13 cellular contexts compared by ENCODE assay signal in the genomic region with DNA sequence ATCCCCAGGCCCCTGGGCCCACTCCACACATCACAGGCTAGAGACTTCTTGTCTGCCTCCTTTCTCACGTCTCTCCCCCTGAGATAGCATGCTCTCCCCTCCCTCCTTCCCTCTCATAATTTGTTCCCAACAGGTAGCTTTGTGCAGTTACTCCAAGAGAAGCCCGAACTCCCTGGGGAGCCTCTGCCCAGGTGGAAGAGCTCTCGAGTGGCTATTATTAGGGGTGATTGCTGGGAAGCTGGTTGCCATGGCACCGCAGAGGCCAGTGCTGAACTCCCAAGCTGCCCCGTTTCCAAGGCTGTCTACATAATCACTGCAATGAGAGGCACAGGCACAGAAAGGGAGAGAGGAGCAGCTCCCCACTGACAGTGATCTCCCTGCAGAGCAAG.
DNase-seq lines count a peak whose midpoint lies in the region.
"Had no signal": no experiment of that assay in that cellular context is flagged by ENCODE, and none has a peak within 500 bp of the region (broad histone marks: within the 10 kb centered on the region; RNA-seq: fewer than 3 reads in every experiment).

No MANE protein-coding gene starts in this region.

- DNase-seq in DMS53 (lab: John Stamatoyannopoulos, UW) (peak; percentile 5), DMS53 treated with DMSO at 0.1 percent for 48 hours (lab: John Stamatoyannopoulos, UW; ENCODE audit: unreplicated experiment) (no peak), NCI-H2227 treated with DMSO at 0.1 percent for 48 hours (lab: John Stamatoyannopoulos, UW) (peak; percentile 91), foreskin melanocyte (no peak), AG08396 (ENCODE audit: low spot score) (no peak), UCSD-AML1 (lab: John Stamatoyannopoulos, UW; ENCODE audit: unreplicated experiment) (no peak)
- DNase-seq: 8988T; activated CD4-positive, alpha-beta T cell treated with anti-CD3 and anti-CD28 coated beads, Interleukin-2, amount 50 U/mL, for 48 hours; spleen had no signal

- peak overlapping the region; percentile 50 for H3K27ac ChIP-seq in cingulate gyrus (ENCODE audit: low read depth, low read length)
- H3K27ac ChIP-seq in temporal lobe (ENCODE audit: low read depth, low read length), result peak overlapping the region; percentile 41
- H3K27ac ChIP-seq: parathyroid adenoma, SK-N-MC, spleen had no signal

Comparison
In these comparisons a context has a peak if more than half of its experiments do, and no peak if none do; other contexts are left out.
1. DNase-seq: peak in DMS53 (single experiment) and NCI-H2227 treated with DMSO at 0.1 percent for 48 hours (single experiment); none in DMS53 treated with DMSO at 0.1 percent for 48 hours (single experiment), foreskin melanocyte (single experiment), AG08396 (single experiment) and UCSD-AML1 (single experiment).